ENCODE assay signal across 13 cellular contexts in genomic region chrX:9525511-9526248, GRCh38.
DNase-seq lines count a peak whose midpoint lies in the region; ATAC-seq, FAIRE-seq and TF ChIP-seq lines count a peak whose summit lies in the region.
"Had no signal": no experiment of that assay in that cellular context is flagged by ENCODE, and none has a peak within 500 bp of the region (broad histone marks: within the 10 kb centered on the region; RNA-seq: fewer than 3 reads in every experiment).

No MANE protein-coding gene starts in this region.

- no peak for ATAC-seq in activated T-cell treated with anti-CD3 and anti-CD28 coated beads, Interleukin-2, amount 50 U/mL, for 72 hours (replicated peaks in 1 of 2)
- ATAC-seq in HG02759 (IDR thresholded peaks at IDR 0.05; ENCODE audit: unreplicated experiment), result peak; percentile 51
- ATAC-seq: A549, left ventricle myocardium superior had no signal

- peaks cover 7% of the 10 kb centered on the region for H4K20me1 ChIP-seq in astrocyte (ENCODE audit: insufficient read depth, low read length)

- H3K9ac ChIP-seq in astrocyte (ENCODE audit: low read length), result no peak overlapping the region

- H3K4me2 ChIP-seq in astrocyte (ENCODE audit: low read length), result peak overlapping the region; percentile 81
- H3K4me2 ChIP-seq: A549 had no signal

- H3K9me3 Mint-ChIP-seq in activated T-cell treated with anti-CD3 and anti-CD28 coated beads, Interleukin-2, amount 50 U/mL, for 72 hours, result no peaks in the 10 kb centered on the region
- H3K9me3 Mint-ChIP-seq in astrocyte (ENCODE audit: unreplicated experiment), result no peaks in the 10 kb centered on the region

- peak; percentile 20 for FAIRE-seq in astrocyte (lab: Jason Lieb, UNC)
- FAIRE-seq: A549 had no signal

- H3K4me1 ChIP-seq in astrocyte (ENCODE audit: insufficient read depth, low read length), result peaks cover 11% of the 10 kb centered on the region

- DNase-seq in activated T-cell treated with anti-CD3 and anti-CD28 coated beads, Interleukin-2, amount 50 U/mL, for 72 hours, result no peak
- no peak for DNase-seq in activated T-cell treated with anti-CD3 and anti-CD28 coated beads, Interleukin-2, amount 50 U/mL, for 1 hour
- DNase-seq in astrocyte (ENCODE audit: low read depth) (peak; percentile 25), pons (ENCODE audit: low spot score) (peak; percentile 22), GF-D8 (lab: John Stamatoyannopoulos, UW) (no peak), DMS53 (lab: John Stamatoyannopoulos, UW) (no peak), NCI-H1436 treated with DMSO at 0.1 percent for 48 hours (lab: John Stamatoyannopoulos, UW) (no peak)
- DNase-seq: activated CD8-positive, alpha-beta memory T cell treated with anti-CD3 and anti-CD28 coated beads for 24 hours; KG1; left ventricle myocardium superior; NCI-H526 treated with DMSO at 0.1 percent for 48 hours had no signal

- TF ChIP-seq CTCF in astrocyte (IDR thresholded peaks at IDR 0.05; ENCODE audit: insufficient read depth, low read depth, low read length), result no peak

- H3K27ac Mint-ChIP-seq in activated T-cell treated with anti-CD3 and anti-CD28 coated beads, Interleukin-2, amount 50 U/mL, for 72 hours, result no peak overlapping the region
- no peak overlapping the region for H3K27ac Mint-ChIP-seq in astrocyte (ENCODE audit: unreplicated experiment)

- peak overlapping the region; percentile 23 to 33 for H3K4me3 Mint-ChIP-seq in activated T-cell treated with anti-CD3 and anti-CD28 coated beads, Interleukin-2, amount 50 U/mL, for 72 hours
- no peak overlapping the region for H3K4me3 Mint-ChIP-seq in astrocyte (ENCODE audit: unreplicated experiment)

- peak overlapping the region; percentile 28 for H3K4me3 ChIP-seq in astrocyte (ENCODE audit: insufficient read depth, low read depth, low read length)
- H3K4me3 ChIP-seq: A549 had no signal

- no peak overlapping the region for H3K27ac ChIP-seq in astrocyte (ENCODE audit: low read depth, low read length)
- H3K27ac ChIP-seq: A549 had no signal

- no peaks in the 10 kb centered on the region for H3K27me3 ChIP-seq in astrocyte (ENCODE audit: insufficient read depth, low read length)

- H3K27me3 Mint-ChIP-seq in activated T-cell treated with anti-CD3 and anti-CD28 coated beads, Interleukin-2, amount 50 U/mL, for 72 hours (ENCODE audit: low read depth), result no peaks in the 10 kb centered on the region
- H3K27me3 Mint-ChIP-seq in astrocyte (ENCODE audit: low read depth, unreplicated experiment), result no peaks in the 10 kb centered on the region

- no peaks in the 10 kb centered on the region for H3K9me3 ChIP-seq in astrocyte (ENCODE audit: insufficient read depth, low read depth, low read length)
- H3K9me3 ChIP-seq: A549 had no signal

- H3K36me3 ChIP-seq in astrocyte (ENCODE audit: insufficient read depth, low read length), result no peaks in the 10 kb centered on the region

- no peaks in the 10 kb centered on the region for H3K36me3 Mint-ChIP-seq in activated T-cell treated with anti-CD3 and anti-CD28 coated beads, Interleukin-2, amount 50 U/mL, for 72 hours (ENCODE audit: insufficient read depth in 2 of 2)
- no peaks in the 10 kb centered on the region for H3K36me3 Mint-ChIP-seq in astrocyte (ENCODE audit: low read depth, unreplicated experiment)

- H2AFZ ChIP-seq in astrocyte (ENCODE audit: low read depth, low read length), result no peak overlapping the region

- peaks cover 32% of the 10 kb centered on the region for H3K4me1 Mint-ChIP-seq in activated T-cell treated with anti-CD3 and anti-CD28 coated beads, Interleukin-2, amount 50 U/mL, for 72 hours (ENCODE audit: low read depth)
- H3K4me1 Mint-ChIP-seq in astrocyte (ENCODE audit: low read depth, unreplicated experiment), result peaks cover 29% of the 10 kb centered on the region

- peaks cover 6% of the 10 kb centered on the region for H3K79me2 ChIP-seq in astrocyte (ENCODE audit: insufficient read depth, low read length)

Comparison
In these comparisons a context has a peak if more than half of its experiments do, and no peak if none do; other contexts are left out.
1. DNase-seq: peak in astrocyte (single experiment) and pons (single experiment); none in activated T-cell treated with anti-CD3 and anti-CD28 coated beads, Interleukin-2, amount 50 U/mL, for 72 hours (0 of 2), activated T-cell treated with anti-CD3 and anti-CD28 coated beads, Interleukin-2, amount 50 U/mL, for 1 hour (single experiment), GF-D8 (single experiment), DMS53 (single experiment) and NCI-H1436 treated with DMSO at 0.1 percent for 48 hours (single experiment).